Comparison of ENCODE assay signal across 8 cellular contexts in the genomic region with DNA sequence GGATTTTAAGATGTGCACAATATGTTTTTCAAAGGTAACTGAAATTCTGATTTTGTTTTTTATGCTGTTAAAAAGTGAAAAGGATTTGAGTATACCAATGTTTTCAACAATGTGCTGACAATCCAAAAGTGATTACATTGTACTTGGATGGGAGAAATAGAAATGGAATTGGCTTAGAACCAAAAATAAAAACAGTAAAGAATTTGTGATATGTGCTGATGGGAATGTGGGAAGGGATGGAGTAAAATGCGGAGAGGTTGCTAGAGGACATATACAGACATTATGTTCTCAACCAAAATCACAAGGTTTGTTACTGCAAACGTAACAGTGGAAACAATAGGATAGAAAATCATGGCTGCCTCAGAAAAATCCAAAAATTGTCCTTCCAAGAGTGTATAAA.
"Had no signal": no experiment of that assay in that cellular context is flagged by ENCODE, and none has a peak within 500 bp of the region (broad histone marks: within the 10 kb centered on the region; RNA-seq: fewer than 3 reads in every experiment).

No MANE protein-coding gene starts in this region.

- H3K9me3 ChIP-seq: HAP-1 had no signal

- H3K36me3 ChIP-seq: HAP-1 had no signal

- DNase-seq: GM23248, GOT3, H7, HFFc6 had no signal

- H3K4me1 ChIP-seq: HAP-1 had no signal

- H3K4me3 ChIP-seq: GM23248, HAP-1 had no signal

- ATAC-seq: HCT116, HepG2 had no signal

- H3K27ac ChIP-seq: GM23248, HL-60 had no signal
